ENCODE assay signal across 22 cellular contexts in the genomic region with DNA sequence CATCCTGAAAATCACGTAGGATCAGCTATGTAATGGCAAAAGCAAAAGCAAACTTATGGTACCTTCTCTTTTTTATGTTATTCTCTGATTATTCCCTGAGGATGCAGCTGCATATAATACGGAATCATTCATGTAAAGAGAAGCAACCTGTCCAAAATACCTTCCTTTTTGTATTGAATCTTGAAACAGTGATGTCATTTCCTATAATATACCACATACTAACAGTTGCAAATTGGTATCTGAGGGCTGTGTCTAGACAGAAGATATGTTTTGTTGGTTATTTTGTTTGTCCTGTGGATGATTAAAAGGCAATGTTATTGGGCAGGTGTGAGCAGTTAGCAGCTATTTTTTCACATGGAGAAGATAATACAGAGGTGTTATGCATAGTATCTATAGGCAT.
"Had no signal": no experiment of that assay in that cellular context is flagged by ENCODE, and none has a peak within 500 bp of the region (broad histone marks: within the 10 kb centered on the region; RNA-seq: fewer than 3 reads in every experiment).

No MANE protein-coding gene starts in this region.

- H3K9me3 ChIP-seq: SK-N-SH had no signal

- ATAC-seq: HepG2, K562, Panc1, PC-3, T-cell had no signal

- FAIRE-seq: HepG2, K562 had no signal

- H3K9ac ChIP-seq: KMS-11, SK-N-SH had no signal

- H3K4me2 ChIP-seq: KMS-11, SK-N-SH had no signal

- H3K4me3 ChIP-seq: K562 had no signal

- DNase-seq: Kasumi-1; MM.1S; NCI-H1092 treated with DMSO at 0.1 percent for 48 hours; NCI-H1436; NCI-H2029; NCI-H2081 treated with DMSO at 0.1 percent for 48 hours; NCI-H226; NCI-H446; NCI-H510A; NCI-H524 treated with DMSO at 0.1 percent for 48 hours; NCI-H774; NK-92 treated with Interleukin-12 subunit alpha and Interleukin-12 subunit beta, amount 100 ng/mL, for 24 hours; PC-3; SHP77; SK-N-SH; SW 1271; T-cell had no signal

- H3K27ac ChIP-seq: KMS-11, RWPE1 had no signal
